In genomic region chr11:73735959-73736358, GRCh38 we compare ENCODE assay signal across 1 cellular context.
TF ChIP-seq lines count a peak whose summit lies in the region.

No MANE protein-coding gene starts in this region.

TF ChIP-seq in GM12878, 131 proteins besides CTCF, POLR2A, EP300 and RAD21:
- TF ChIP-seq TCF12 (IDR thresholded peaks at IDR 0.05; ENCODE audit: low read depth, low read length) (peak; percentile 40; the same call in 1 of the 2 replicates), JUNB (IDR thresholded peaks at IDR 0.05) (0 out of 2 replicates have a peak, but pooled peaks have one; percentile 13)
